ENCODE assay signal across 13 cellular contexts in genomic region chr9:94918038-94918753, GRCh38.
DNase-seq lines count a peak whose midpoint lies in the region; ATAC-seq and TF ChIP-seq lines count a peak whose summit lies in the region.
"Had no signal": no experiment of that assay in that cellular context is flagged by ENCODE, and none has a peak within 500 bp of the region (broad histone marks: within the 10 kb centered on the region; RNA-seq: fewer than 3 reads in every experiment).

No MANE protein-coding gene starts in this region.

- no peak overlapping the region for H3K4me3 ChIP-seq in Panc1 (ENCODE audit: low read depth in 2 of 2, low read length in 2 of 2)
- H3K4me3 ChIP-seq: suprapubic skin had no signal

- TF ChIP-seq CTCF in GM10266 (IDR thresholded peaks at IDR 0.05; ENCODE audit: control insufficient read depth, insufficient read depth, low read depth, missing control alignments) (peak; percentile 30), Panc1 (IDR thresholded peaks at IDR 0.05) (no peak)

- no peaks in the 10 kb centered on the region for H3K9me3 ChIP-seq in Panc1 (ENCODE audit: control insufficient read depth, insufficient read depth, low read depth, low read length)
- H3K9me3 ChIP-seq: suprapubic skin had no signal

- POLR2A ChIA-PET in Panc1 (lab: Charles Lee), result no interaction called here

- peaks cover 87% of the 10 kb centered on the region for H3K4me1 ChIP-seq in Panc1 (ENCODE audit: control insufficient read depth, insufficient read depth, low read length)

- no peaks in the 10 kb centered on the region for H3K27me3 ChIP-seq in Panc1 (ENCODE audit: control insufficient read depth, insufficient read depth, low read length)
- H3K27me3 ChIP-seq: suprapubic skin had no signal

- ATAC-seq in GM21423 (IDR thresholded peaks at IDR 0.05; ENCODE audit: unreplicated experiment) (peak; percentile 77), Panc1 (no peak)

- DNase-seq in GM10266 (ENCODE audit: extremely low spot score), result peak; percentile 53
- no peak for DNase-seq in Panc1 (ENCODE audit: low read depth, low spot score)
- peak; percentile 33 for DNase-seq in mesenteric fat pad (ENCODE audit: low spot score)
- DNase-seq in DMS79 (lab: John Stamatoyannopoulos, UW), result no peak
- no peak for DNase-seq in stimulated activated CD4-positive, alpha-beta T cell treated with anti-CD3 and anti-CD28 coated beads, Interleukin-15, amount 100 ng/mL, for 24 hours
- DNase-seq in SIG-M5 (lab: John Stamatoyannopoulos, UW), result no peak
- DNase-seq in hypothalamus (lab: John Stamatoyannopoulos, UW), result no peak
- DNase-seq: activated effector memory CD4-positive, alpha-beta T cell treated with Interleukin-2 at 50 U/mL for 16 hours; EL; NCI-H1048; small intestine had no signal

- peak overlapping the region; percentile 98 for H3K27ac ChIP-seq in Panc1 (ENCODE audit: low read length)

- intact Hi-C loops in Panc1 (cut with micrococcal nuclease; ENCODE audit: unreplicated experiment), result no loop called here

- CTCF ChIA-PET in Panc1 (lab: Charles Lee), result no interaction called here

- BruUV-seq in Panc1 (replicated peaks; lab: Mats Ljungman, UMichigan), result no TSS peak

- no peaks in the 10 kb centered on the region for H3K36me3 ChIP-seq in Panc1 (ENCODE audit: control insufficient read depth, insufficient read depth, low read length)
- H3K36me3 ChIP-seq: suprapubic skin had no signal

- in situ Hi-C loops in Panc1 (cut with HindIII; ENCODE audit: low pct_unique_long_range_greater_than_20kb, low sequenced_read_pairs), result no loop called here

Comparison
In these comparisons a context has a peak if more than half of its experiments do, and no peak if none do; other contexts are left out.
1. DNase-seq: peak in GM10266 (single experiment) and mesenteric fat pad (single experiment); none in Panc1 (single experiment), DMS79 (single experiment), stimulated activated CD4-positive, alpha-beta T cell treated with anti-CD3 and anti-CD28 coated beads, Interleukin-15, amount 100 ng/mL, for 24 hours (single experiment), SIG-M5 (single experiment) and hypothalamus (0 of 51).